2 cellular contexts compared by ENCODE assay signal in genomic region chr17:16384557-16384956, GRCh38.
TF ChIP-seq lines count a peak whose summit lies in the region.

No MANE protein-coding gene starts in this region.

TF ChIP-seq in HCT116, 20 proteins besides CTCF, POLR2A, EP300 and RAD21:
- no peak for TF ChIP-seq SRF (IDR thresholded peaks at IDR 0.05; ENCODE audit: low read depth)
- TF ChIP-seq EZH2phosphoT487 (IDR thresholded peaks at IDR 0.05; ENCODE audit: borderline replicate concordance), result no peak
- TF ChIP-seq TCF7L2 (IDR thresholded peaks at IDR 0.05; ENCODE audit: borderline replicate concordance, extremely low read depth, insufficient read depth, insufficient read length), result no peak
- no peak for TF ChIP-seq ZBTB33 (IDR thresholded peaks at IDR 0.05; ENCODE audit: extremely low read depth, insufficient replicate concordance, low read length)
- TF ChIP-seq POLR2AphosphoS5 (IDR thresholded peaks at IDR 0.05; ENCODE audit: low read depth, low read length), result no peak; the same call in 1 of the 2 replicates
- TF ChIP-seq SIN3A (IDR thresholded peaks at IDR 0.05; ENCODE audit: low read depth), result no peak
- no peak for TF ChIP-seq EZH2 (IDR thresholded peaks at IDR 0.05)
- no peak for TF ChIP-seq FOSL1 (IDR thresholded peaks at IDR 0.05; ENCODE audit: low read depth)
- TF ChIP-seq JUND (IDR thresholded peaks at IDR 0.05), result no peak
- TF ChIP-seq YY1 (IDR thresholded peaks at IDR 0.05; ENCODE audit: extremely low read depth, insufficient replicate concordance, low read depth, low read length), result no peak
- TF ChIP-seq REST (IDR thresholded peaks at IDR 0.05; ENCODE audit: low read depth), result no peak
- no peak for TF ChIP-seq ELF1 (IDR thresholded peaks at IDR 0.05; ENCODE audit: borderline replicate concordance, low read depth)
- no peak for TF ChIP-seq ZNF274 (IDR thresholded peaks at IDR 0.05; ENCODE audit: low read depth, low read length)
- TF ChIP-seq ATF3 (IDR thresholded peaks at IDR 0.05), result no peak

TF ChIP-seq in K562, 482 proteins besides CTCF, POLR2A, EP300 and RAD21:
- TF ChIP-seq ZNF717 (CRISPR knock-in tag; IDR thresholded peaks at IDR 0.05) (no peak), PHF8 (IDR thresholded peaks at IDR 0.05; ENCODE audit: borderline replicate concordance, low read length) (no peak), SIRT6 (IDR thresholded peaks at IDR 0.05; ENCODE audit: low read depth, low read length) (no peak), ATF2 (CRISPR knock-in tag; IDR thresholded peaks at IDR 0.05) (no peak), DEAF1 (CRISPR knock-in tag; IDR thresholded peaks at IDR 0.05) (no peak), HDAC2 (IDR thresholded peaks at IDR 0.05) (no peak), GTF2E2 (tag; IDR thresholded peaks at IDR 0.05) (no peak), POLR3G (IDR thresholded peaks at IDR 0.05; ENCODE audit: extremely low read depth, insufficient read length, insufficient replicate concordance) (no peak), PBX2 (CRISPR knock-in tag; IDR thresholded peaks at IDR 0.05; ENCODE audit: low read depth) (no peak), PBX2 (tag; conservative IDR thresholded peaks at IDR 0.05; ENCODE audit: low read depth) (no peak), ZBTB34 (CRISPR knock-in tag; IDR thresholded peaks at IDR 0.05) (no peak), RBBP5 (IDR thresholded peaks at IDR 0.05; ENCODE audit: borderline replicate concordance, insufficient read depth, low read length, poor library complexity, severe bottlenecking) (no peak), CEBPB (tag; IDR thresholded peaks at IDR 0.05) (no peak), PHF21A (IDR thresholded peaks at IDR 0.05; ENCODE audit: borderline replicate concordance, low read depth) (no peak), ZBTB9 (CRISPR knock-in tag; IDR thresholded peaks at IDR 0.05) (no peak), POLR2AphosphoS2 (IDR thresholded peaks at IDR 0.05; ENCODE audit: low read length) (no peak), E2F8 (IDR thresholded peaks at IDR 0.05; ENCODE audit: low read depth, partially characterized antibody) (no peak), ZNF23 (CRISPR knock-in tag; IDR thresholded peaks at IDR 0.05) (no peak), ZEB2 (IDR thresholded peaks at IDR 0.05) (no peak), ZBTB49 (CRISPR knock-in tag; IDR thresholded peaks at IDR 0.05; ENCODE audit: borderline replicate concordance) (no peak)
